Comparison of ENCODE assay signal across 31 cellular contexts in genomic region chr3:57863380-57863779, GRCh38.
"Had no signal": no experiment of that assay in that cellular context is flagged by ENCODE, and none has a peak within 500 bp of the region (broad histone marks: within the 10 kb centered on the region; RNA-seq: fewer than 3 reads in every experiment).

No MANE protein-coding gene starts in this region.

- H3K4me1 ChIP-seq: esophagus squamous epithelium, gastroesophageal sphincter had no signal

- H3K9me3 ChIP-seq: esophagus squamous epithelium, gastroesophageal sphincter had no signal

- H3K27ac Mint-ChIP-seq: activated CD4-positive, alpha-beta memory T cell treated with anti-CD3 and anti-CD28 coated beads for 36 hours; activated CD4-positive, alpha-beta T cell treated with anti-CD3 and anti-CD28 coated beads for 36 hours; activated CD4-positive, alpha-beta T cell treated with anti-CD3 and anti-CD28 coated beads, Interleukin-2, amount 10 ng/mL, durations not matched to agents 24 days and 14 days; activated CD8-positive, alpha-beta memory T cell treated with anti-CD3 and anti-CD28 coated beads, Interleukin-2, amount 10 ng/mL, durations not matched to agents 7 days and 5 days; activated CD8-positive, alpha-beta T cell treated with anti-CD3 and anti-CD28 coated beads, Interleukin-2, amount 10 ng/mL, durations not matched to agents 7 days and 5 days; activated naive CD8-positive, alpha-beta T cell; activated T-helper 17 cell treated with anti-CD3 and anti-CD28 coated beads, Interleukin-2, amount 50 U/mL, for 72 hours; dendritic cell treated with granulocyte-macrophage colony-stimulating factor and Interleukin-4, amounts not matched to agents 40 ng/mL and 50 ng/mL, for 4 days; T-helper 17 cell; T-helper 2 cell treated with Interferon-gamma antibody and Interleukin-4, amounts not matched to agents 5 μg/mL and 100 μg/mL, for 36 hours had no signal

- H3K9me3 Mint-ChIP-seq: activated CD4-positive, alpha-beta memory T cell treated with anti-CD3 and anti-CD28 coated beads for 36 hours; activated CD4-positive, alpha-beta T cell treated with anti-CD3 and anti-CD28 coated beads, Interleukin-2, amount 10 ng/mL, durations not matched to agents 24 days and 14 days; activated T-helper 17 cell treated with anti-CD3 and anti-CD28 coated beads, Interleukin-2, amount 50 U/mL, for 72 hours; central memory CD8-positive, alpha-beta T cell; dendritic cell treated with granulocyte-macrophage colony-stimulating factor and Interleukin-4, amounts not matched to agents 40 ng/mL and 50 ng/mL, for 4 days; T-helper 2 cell treated with Interferon-gamma antibody and Interleukin-4, amounts not matched to agents 5 μg/mL and 100 μg/mL, for 36 hours had no signal

- DNase-seq: activated CD4-positive, alpha-beta memory T cell treated with anti-CD3 and anti-CD28 coated beads for 36 hours; activated CD4-positive, alpha-beta T cell treated with anti-CD3 and anti-CD28 coated beads for 36 hours; activated CD4-positive, alpha-beta T cell treated with anti-CD3 and anti-CD28 coated beads, Interleukin-2, amount 10 ng/mL, durations not matched to agents 24 days and 14 days; activated CD4-positive, CD25-positive, alpha-beta regulatory T cell; activated CD4-positive, CD25-positive, alpha-beta regulatory T cell treated with anti-CD3 and anti-CD28 coated beads, Interleukin-2, amount 50 U/mL, for 72 hours; activated CD8-positive, alpha-beta memory T cell treated with anti-CD3 and anti-CD28 coated beads, Interleukin-2, amount 10 ng/mL, durations not matched to agents 7 days and 5 days; activated CD8-positive, alpha-beta memory T cell treated with anti-CD3 and anti-CD28 coated beads, Interleukin-2, amount 50 U/mL, for 4 hours; activated CD8-positive, alpha-beta T cell treated with anti-CD3 and anti-CD28 coated beads, Interleukin-2, amount 10 ng/mL, durations not matched to agents 7 days and 5 days; activated effector memory CD4-positive, alpha-beta T cell treated with Interleukin-2 at 50 U/mL for 16 hours; activated gamma-delta T cell treated with Interleukin-2 at 50 U/mL for 16 hours; activated naive CD4-positive, alpha-beta T cell treated with anti-CD3 and anti-CD28 coated beads, Interleukin-2, amount 50 U/mL, for 16 hours; activated naive CD4-positive, alpha-beta T cell treated with Interleukin-2 at 50 U/mL for 16 hours; activated T-cell treated with anti-CD3 and anti-CD28 coated beads, Interleukin-2, amount 50 U/mL, for 1 hour; amniotic stem cell; dorsolateral prefrontal cortex; effector memory CD4-positive, alpha-beta T cell; erythroblast; esophagus squamous epithelium; foreskin melanocyte; T-helper 1 cell; T-helper 17 cell; T1000 had no signal

- H3K4me3 ChIP-seq: cardiac muscle cell, coronary artery, dorsolateral prefrontal cortex, esophagus squamous epithelium, gastroesophageal sphincter had no signal

- H3K27ac ChIP-seq: cardiac muscle cell, coronary artery, esophagus squamous epithelium had no signal

- H3K4me1 Mint-ChIP-seq: activated CD4-positive, alpha-beta T cell treated with anti-CD3 and anti-CD28 coated beads for 36 hours; activated CD4-positive, alpha-beta T cell treated with anti-CD3 and anti-CD28 coated beads, Interleukin-2, amount 10 ng/mL, durations not matched to agents 24 days and 14 days; activated CD8-positive, alpha-beta memory T cell treated with anti-CD3 and anti-CD28 coated beads, Interleukin-2, amount 10 ng/mL, durations not matched to agents 7 days and 5 days; activated T-helper 17 cell treated with anti-CD3 and anti-CD28 coated beads, Interleukin-2, amount 50 U/mL, for 72 hours; central memory CD8-positive, alpha-beta T cell; T-helper 17 cell had no signal

- H3K27me3 ChIP-seq: cardiac muscle cell, dorsolateral prefrontal cortex, esophagus squamous epithelium, gastroesophageal sphincter had no signal

- H3K27me3 Mint-ChIP-seq: activated CD4-positive, alpha-beta memory T cell treated with anti-CD3 and anti-CD28 coated beads for 36 hours; activated CD4-positive, alpha-beta T cell treated with anti-CD3 and anti-CD28 coated beads for 36 hours; activated CD4-positive, alpha-beta T cell treated with anti-CD3 and anti-CD28 coated beads, Interleukin-2, amount 10 ng/mL, durations not matched to agents 24 days and 14 days; activated CD8-positive, alpha-beta memory T cell treated with anti-CD3 and anti-CD28 coated beads, Interleukin-2, amount 10 ng/mL, durations not matched to agents 7 days and 5 days; activated naive CD8-positive, alpha-beta T cell; activated T-helper 17 cell treated with anti-CD3 and anti-CD28 coated beads, Interleukin-2, amount 50 U/mL, for 72 hours; central memory CD8-positive, alpha-beta T cell; dendritic cell treated with granulocyte-macrophage colony-stimulating factor and Interleukin-4, amounts not matched to agents 40 ng/mL and 50 ng/mL, for 4 days; T-helper 17 cell had no signal

- H3K4me3 Mint-ChIP-seq: activated CD4-positive, alpha-beta memory T cell treated with anti-CD3 and anti-CD28 coated beads for 36 hours; activated CD4-positive, alpha-beta T cell treated with anti-CD3 and anti-CD28 coated beads for 36 hours; activated CD4-positive, alpha-beta T cell treated with anti-CD3 and anti-CD28 coated beads, Interleukin-2, amount 10 ng/mL, durations not matched to agents 24 days and 14 days; activated CD8-positive, alpha-beta memory T cell treated with anti-CD3 and anti-CD28 coated beads, Interleukin-2, amount 10 ng/mL, durations not matched to agents 7 days and 5 days; activated CD8-positive, alpha-beta T cell treated with anti-CD3 and anti-CD28 coated beads, Interleukin-2, amount 10 ng/mL, durations not matched to agents 7 days and 5 days; activated naive CD8-positive, alpha-beta T cell; activated T-helper 17 cell treated with anti-CD3 and anti-CD28 coated beads, Interleukin-2, amount 50 U/mL, for 72 hours; central memory CD8-positive, alpha-beta T cell; dendritic cell treated with granulocyte-macrophage colony-stimulating factor and Interleukin-4, amounts not matched to agents 40 ng/mL and 50 ng/mL, for 4 days; T-helper 17 cell; T-helper 2 cell treated with Interferon-gamma antibody and Interleukin-4, amounts not matched to agents 5 μg/mL and 100 μg/mL, for 36 hours had no signal

- ATAC-seq: activated CD4-positive, alpha-beta T cell treated with anti-CD3 and anti-CD28 coated beads for 36 hours; activated CD8-positive, alpha-beta memory T cell treated with anti-CD3 and anti-CD28 coated beads, Interleukin-2, amount 10 ng/mL, durations not matched to agents 7 days and 5 days; activated CD8-positive, alpha-beta T cell treated with anti-CD3 and anti-CD28 coated beads, Interleukin-2, amount 10 ng/mL, durations not matched to agents 7 days and 5 days; activated T-helper 17 cell treated with anti-CD3 and anti-CD28 coated beads, Interleukin-2, amount 50 U/mL, for 72 hours; gastroesophageal sphincter; T-helper 17 cell had no signal

- FAIRE-seq: astrocyte had no signal
